In the genomic region with DNA sequence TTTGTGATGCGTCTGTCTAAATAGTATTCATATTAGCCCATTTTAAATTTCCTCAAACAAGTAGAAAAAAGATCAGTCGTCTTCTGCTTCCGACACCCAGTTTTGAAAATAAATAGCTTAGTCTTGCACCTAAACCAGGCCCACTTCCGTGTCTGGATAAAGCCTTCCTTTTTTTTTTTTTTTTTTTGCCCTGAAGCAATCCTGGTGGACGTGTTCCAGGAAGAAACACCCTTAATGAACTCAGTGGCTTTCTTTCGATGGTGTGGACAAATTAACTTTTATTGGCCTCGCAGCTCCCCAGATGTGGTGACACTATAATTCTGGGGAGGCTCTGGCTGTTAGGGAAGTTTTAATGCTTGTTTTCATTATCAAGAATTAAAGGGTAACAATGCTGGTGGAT, we compare ENCODE assay signal across 22 cellular contexts. TPM values are rescaled to one million over a fixed set of nuclear protein-coding genes. Genes with fewer than 3 reads are reported as not detected.
DNase-seq lines count a peak whose midpoint lies in the region; TF ChIP-seq lines count a peak whose summit lies in the region.
"Had no signal": no experiment of that assay in that cellular context is flagged by ENCODE, and none has a peak within 500 bp of the region (broad histone marks: within the 10 kb centered on the region; RNA-seq: fewer than 3 reads in every experiment).

No MANE protein-coding gene starts in this region.

- in situ Hi-C loops in G401 (cut with HindIII; ENCODE audit: low sequenced_read_pairs): no loop called here

- 16 to 66% methylated on average over 7 of the region's 7 CpGs for WGBS in sigmoid colon, 2 donors

- H3K4me1 ChIP-seq in sigmoid colon (peaks cover 0 to 22% (median 4%) of the 10 kb centered on the region in 4 donors), vagina (no peaks in the 10 kb centered on the region)

- no peaks in the 10 kb centered on the region for H3K27me3 ChIP-seq in sigmoid colon
- no peaks in the 10 kb centered on the region for H3K27me3 ChIP-seq in vagina
- H3K27me3 ChIP-seq: heart right ventricle had no signal

- DNase-seq in AG08395 (ENCODE audit: low spot score): peak; percentile 54
- DNase-seq in LNCaP clone FGC (ENCODE audit: low read depth): peak; percentile 7
- peak; percentile 10 to 33 for DNase-seq in cardiac fibroblast (ENCODE audit: low read depth in 2 of 2)
- peak; percentile 19 for DNase-seq in kidney tubule cell (ENCODE audit: low spot score)
- DNase-seq in sigmoid colon: no peak
- DNase-seq in activated T-cell treated with anti-CD3 and anti-CD28 coated beads, Interleukin-2, amount 50 U/mL, for 48 hours: no peak
- DNase-seq in G401 (ENCODE audit: low spot score): no peak
- DNase-seq in vagina (ENCODE audit: extremely low spot score in 2 of 2): no peak
- DNase-seq: CD4-positive, alpha-beta T cell; DMS53; effector memory CD8-positive, alpha-beta T cell; heart right ventricle; NCI-H1694; NCI-H2171; NCI-H748 treated with DMSO at 0.1 percent for 48 hours; SHP77 treated with DMSO at 0.1 percent for 48 hours; T-helper 1 cell had no signal

- TF ChIP-seq POLR2A in sigmoid colon (IDR thresholded peaks at IDR 0.05): no peak
- no peak for TF ChIP-seq POLR2A in vagina (IDR thresholded peaks at IDR 0.05)

- no peaks in the 10 kb centered on the region for H3K36me3 ChIP-seq in sigmoid colon
- no peaks in the 10 kb centered on the region for H3K36me3 ChIP-seq in vagina
- H3K36me3 ChIP-seq: heart right ventricle had no signal

- no peak overlapping the region for H3K27ac ChIP-seq in sigmoid colon
- H3K27ac ChIP-seq in vagina: no peak overlapping the region
- H3K27ac ChIP-seq: heart right ventricle, parathyroid adenoma had no signal

- H3K9me3 ChIP-seq in sigmoid colon (no peaks in the 10 kb centered on the region), vagina (no peaks in the 10 kb centered on the region)
- H3K9me3 ChIP-seq: heart right ventricle had no signal

- TF ChIP-seq EP300 in sigmoid colon (IDR thresholded peaks at IDR 0.05): no peak

- TF ChIP-seq CTCF in LNCaP clone FGC (IDR thresholded peaks at IDR 0.05; ENCODE audit: control insufficient read depth, extremely low read depth, insufficient read depth) (no peak), cardiac fibroblast (IDR thresholded peaks at IDR 0.05; ENCODE audit: low read depth, low read length) (no peak), sigmoid colon (IDR thresholded peaks at IDR 0.05) (no peak), vagina (IDR thresholded peaks at IDR 0.05) (no peak)

- intact Hi-C loops in sigmoid colon (cut with DNase I): no loop called here
- intact Hi-C loops in vagina (cut with DNase I): no loop called here

- H3K4me3 ChIP-seq in LNCaP clone FGC (ENCODE audit: low read depth, low read length): no peak overlapping the region
- H3K4me3 ChIP-seq in cardiac fibroblast (replicated peaks in 1 of 2; ENCODE audit: low read depth in 2 of 2, low read length in 2 of 2): no peak overlapping the region
- H3K4me3 ChIP-seq in sigmoid colon: no peak overlapping the region
- no peak overlapping the region for H3K4me3 ChIP-seq in vagina
- H3K4me3 ChIP-seq: heart right ventricle had no signal

RNA-seq across cellular contexts. Expression of a gene that starts 32.8 kb away (rescaled TPM):
- 1 to 10 TPM in 2 of 4 donors, under 1 TPM in 2; 0.33 to 2.2 (median 0.94) TPM for total RNA-seq in sigmoid colon
- under 1 TPM in 2 of 3 donors, not detected in 1; 0.07 to 0.23 TPM for polyA plus RNA-seq in sigmoid colon
- not detected in 2 replicates for total RNA-seq in G401 (2014; rRNA removed; shearing (Covaris generic))
- total RNA-seq in vagina: 0.25 TPM
- total RNA-seq: activated T-helper 1 cell treated with anti-CD3 and anti-CD28 coated beads, Interleukin-12 subunit alpha, Interleukin-12 subunit beta, Interleukin-2, Interleukin-4 antibody, amounts not matched to agents 30 ng/mL and 10 ng/mL and 1 ng/mL, durations not matched to agents 14 hours and 24 hours and 36 hours; CD4-positive, alpha-beta T cell; liver; mononuclear cell; subcutaneous adipose tissue had no signal

Comparison
In these comparisons a context has a peak if more than half of its experiments do, and no peak if none do; other contexts are left out.
1. DNase-seq: peak in AG08395 (single experiment), LNCaP clone FGC (single experiment), cardiac fibroblast (2 of 2) and kidney tubule cell (single experiment); none in sigmoid colon (single experiment), activated T-cell treated with anti-CD3 and anti-CD28 coated beads, Interleukin-2, amount 50 U/mL, for 48 hours (0 of 2), G401 (single experiment) and vagina (0 of 2).